In the genomic region with DNA sequence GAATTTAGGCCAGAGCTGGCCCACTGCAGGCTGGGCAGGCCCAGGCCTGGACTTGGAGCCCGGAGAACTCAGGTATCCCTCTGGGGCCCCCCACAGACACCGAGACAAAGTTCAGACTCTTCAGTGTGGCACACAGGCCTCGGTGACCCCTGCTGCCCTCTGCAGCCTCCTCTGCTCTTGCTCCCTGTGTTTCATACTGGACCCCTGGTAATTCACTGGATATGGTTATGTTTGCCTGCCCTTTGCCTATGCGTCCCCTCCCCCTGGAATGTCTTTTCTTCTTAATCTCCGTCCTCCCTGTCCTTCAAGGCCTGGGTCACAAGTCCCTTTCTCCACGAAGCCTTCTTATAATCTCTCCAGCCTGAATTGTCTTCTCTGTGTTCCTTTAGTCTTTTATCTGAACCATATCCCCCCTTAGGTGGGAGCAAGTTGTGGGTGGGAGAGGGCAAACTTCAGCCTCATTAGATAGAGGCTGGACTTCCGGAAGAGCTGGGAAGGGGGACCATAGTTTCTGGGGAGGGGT, we compare ENCODE assay signal across 16 cellular contexts. TPM values are rescaled to one million over a fixed set of nuclear protein-coding genes. Genes with fewer than 3 reads are reported as not detected.
DNase-seq lines count a peak whose midpoint lies in the region; ATAC-seq and TF ChIP-seq lines count a peak whose summit lies in the region.
"Had no signal": no experiment of that assay in that cellular context is flagged by ENCODE, and none has a peak within 500 bp of the region (broad histone marks: within the 10 kb centered on the region; RNA-seq: fewer than 3 reads in every experiment).

No MANE protein-coding gene starts in this region.

- H3K4me2 ChIP-seq in mammary epithelial cell (ENCODE audit: insufficient read depth, low read depth, low read length), result no peak overlapping the region

- peak overlapping the region; percentile 94 to 98 for H3K27ac ChIP-seq in breast epithelium
- no peak overlapping the region for H3K27ac ChIP-seq in mammary epithelial cell (ENCODE audit: insufficient read depth, low read depth, low read length)
- H3K27ac ChIP-seq in left ventricle myocardium inferior (replicated peaks), result peak overlapping the region; percentile 98
- peak overlapping the region; percentile 79 for H3K27ac ChIP-seq in upper lobe of right lung

- no peak for TF ChIP-seq CTCF in breast epithelium (IDR thresholded peaks at IDR 0.05)
- TF ChIP-seq CTCF in mammary epithelial cell (conservative IDR thresholded peaks at IDR 0.05 in 1 of 2, IDR thresholded peaks at IDR 0.05 in 1 of 2; ENCODE audit: extremely low read depth in 1 of 2, insufficient read depth in 1 of 2, low read depth in 1 of 2, low read length in 2 of 2), result no peak
- TF ChIP-seq CTCF in left ventricle myocardium inferior (IDR thresholded peaks at IDR 0.05; ENCODE audit: borderline replicate concordance), result no peak
- TF ChIP-seq CTCF in osteocyte (IDR thresholded peaks at IDR 0.05), result no peak
- TF ChIP-seq CTCF in upper lobe of right lung (IDR thresholded peaks at IDR 0.05), result no peak

- H4K20me1 ChIP-seq in mammary epithelial cell (ENCODE audit: insufficient read depth, low read length), result no peaks in the 10 kb centered on the region

- no peak overlapping the region for H3K9ac ChIP-seq in mammary epithelial cell (ENCODE audit: insufficient read depth, low read length)

- 59% methylated on average over 7 of the region's 7 CpGs for WGBS in mammary epithelial cell (ENCODE audit: low coverage, missing lambda C conversion rate)

- dilution Hi-C loops in mammary epithelial cell (cut with HindIII; ENCODE audit: low sequenced_read_pairs), result no loop called here

- CTCF ChIA-PET in mammary epithelial cell (lab: Charles Lee; ENCODE audit: low non-redundant PET), result no interaction called here

- H3K4me3 ChIP-seq in breast epithelium (peak overlapping the region in 1 of 3 donors; percentile 78), mammary epithelial cell (replicated peaks in 1 of 3; ENCODE audit: insufficient read depth in 1 of 3, low read depth in 2 of 3, low read length in 3 of 3) (no peak overlapping the region), left ventricle myocardium inferior (peak overlapping the region; percentile 72), upper lobe of right lung (no peak overlapping the region)
- H3K4me3 ChIP-seq: body of pancreas had no signal

- DNase-seq in breast epithelium (ENCODE audit: low spot score in 2 of 2), result no peak
- DNase-seq in mammary epithelial cell, result no peak
- DNase-seq in left ventricle myocardium inferior, result no peak
- DNase-seq in osteocyte (ENCODE audit: extremely low spot score, unreplicated experiment), result no peak
- no peak for DNase-seq in upper lobe of right lung
- no peak for DNase-seq in cerebellar cortex (ENCODE audit: low spot score)
- DNase-seq: activated CD8-positive, alpha-beta memory T cell treated with anti-CD3 and anti-CD28 coated beads, Interleukin-2, amount 50 U/mL, for 4 hours; DND-41; Karpas-422; NCI-H2171 treated with DMSO at 0.1 percent for 48 hours; PC-3; stimulated activated CD4-positive, alpha-beta T cell treated with anti-CD3 and anti-CD28 coated beads, Interleukin-2, amount 100 ng/mL, for 48 hours; trophoblast cell had no signal

- intact Hi-C loops in breast epithelium (cut with DNase I; ENCODE audit: low total_unique reads), result loop anchor here (10.0 kb wide), 1 partner anchor 1727 kb away; no protein-coding TSS in a partner anchor
- intact Hi-C loops in mammary epithelial cell (cut with micrococcal nuclease), result no loop called here
- intact Hi-C loops in left ventricle myocardium inferior (cut with micrococcal nuclease), result no loop called here
- intact Hi-C loops in upper lobe of right lung (cut with DNase I), result no loop called here

- H3K9me3 Mint-ChIP-seq in osteocyte (ENCODE audit: unreplicated experiment), result no peaks in the 10 kb centered on the region

- H3K36me3 Mint-ChIP-seq in osteocyte (ENCODE audit: unreplicated experiment), result peaks cover 6% of the 10 kb centered on the region

- H3K79me2 ChIP-seq in mammary epithelial cell (ENCODE audit: insufficient read depth, low read length), result peaks cover 24% of the 10 kb centered on the region

- H3K9me3 ChIP-seq in breast epithelium (no peaks in the 10 kb centered on the region), mammary epithelial cell (replicated peaks; ENCODE audit: insufficient read depth, low read length) (no peaks in the 10 kb centered on the region), left ventricle myocardium inferior (replicated peaks) (no peaks in the 10 kb centered on the region), upper lobe of right lung (no peaks in the 10 kb centered on the region)
- H3K9me3 ChIP-seq: body of pancreas had no signal

- in situ Hi-C loops in mammary epithelial cell (cut with MboI; ENCODE audit: low sequenced_read_pairs in 2 of 2), result no loop called here

- H3K36me3 ChIP-seq in breast epithelium, result no peaks in the 10 kb centered on the region
- H3K36me3 ChIP-seq in mammary epithelial cell (ENCODE audit: insufficient read depth, low read length), result no peaks in the 10 kb centered on the region
- H3K36me3 ChIP-seq in left ventricle myocardium inferior, result peaks cover 15% of the 10 kb centered on the region
- peaks cover 21% of the 10 kb centered on the region for H3K36me3 ChIP-seq in upper lobe of right lung

- no TSS peak for BruUV-seq in mammary epithelial cell (replicated peaks; lab: Mats Ljungman, UMichigan)

- H3K4me1 ChIP-seq in breast epithelium (peaks cover 32 to 39% of the 10 kb centered on the region in 2 donors), mammary epithelial cell (ENCODE audit: insufficient read depth, low read length) (peaks cover 11% of the 10 kb centered on the region), left ventricle myocardium inferior (peaks cover 98% of the 10 kb centered on the region), upper lobe of right lung (peaks cover 70% of the 10 kb centered on the region)

- H3K27me3 Mint-ChIP-seq in osteocyte (ENCODE audit: unreplicated experiment), result no peaks in the 10 kb centered on the region

- no peak for ATAC-seq in upper lobe of right lung
- no peak for ATAC-seq in GM21717 (IDR thresholded peaks at IDR 0.05; ENCODE audit: unreplicated experiment)
- no peak for ATAC-seq in GM21737 (IDR thresholded peaks at IDR 0.05; ENCODE audit: unreplicated experiment)

- no peak overlapping the region for H2AFZ ChIP-seq in mammary epithelial cell (ENCODE audit: low read depth, low read length)

- no peak for TF ChIP-seq POLR2A in breast epithelium (IDR thresholded peaks at IDR 0.05)

- H3K27ac Mint-ChIP-seq in osteocyte (ENCODE audit: unreplicated experiment), result peak overlapping the region; percentile 91

- H3K4me1 Mint-ChIP-seq in osteocyte (ENCODE audit: unreplicated experiment), result peaks cover 31% of the 10 kb centered on the region

- no peak overlapping the region for H3K4me3 Mint-ChIP-seq in osteocyte (ENCODE audit: unreplicated experiment)

- no peaks in the 10 kb centered on the region for H3K27me3 ChIP-seq in breast epithelium
- no peaks in the 10 kb centered on the region for H3K27me3 ChIP-seq in mammary epithelial cell (ENCODE audit: insufficient read depth, low read length)
- H3K27me3 ChIP-seq in left ventricle myocardium inferior (ENCODE audit: low read depth), result no peaks in the 10 kb centered on the region
- H3K27me3 ChIP-seq in upper lobe of right lung, result no peaks in the 10 kb centered on the region
- H3K27me3 ChIP-seq: body of pancreas had no signal

RNA-seq across cellular contexts. Expression of a gene that starts 30.1 kb away (rescaled TPM):
- total RNA-seq in breast epithelium, result over 10,000 TPM in 1 of 3 donors, 1,000 to 10,000 TPM in 2; 1,290 to 13,922 (median 1,437) TPM
- total RNA-seq in mammary epithelial cell, result 100 to 1,000 TPM; 196 to 723 TPM
- polyA plus RNA-seq in mammary epithelial cell, result 462 TPM
- polyA minus RNA-seq in mammary epithelial cell, result 325 TPM
- 758 TPM for total RNA-seq in left ventricle myocardium inferior
- total RNA-seq in osteocyte, result 235 and 249 TPM in 2 replicates
- total RNA-seq in upper lobe of right lung, result 464 TPM
